1 cellular context compared by ENCODE assay signal in the genomic region with DNA sequence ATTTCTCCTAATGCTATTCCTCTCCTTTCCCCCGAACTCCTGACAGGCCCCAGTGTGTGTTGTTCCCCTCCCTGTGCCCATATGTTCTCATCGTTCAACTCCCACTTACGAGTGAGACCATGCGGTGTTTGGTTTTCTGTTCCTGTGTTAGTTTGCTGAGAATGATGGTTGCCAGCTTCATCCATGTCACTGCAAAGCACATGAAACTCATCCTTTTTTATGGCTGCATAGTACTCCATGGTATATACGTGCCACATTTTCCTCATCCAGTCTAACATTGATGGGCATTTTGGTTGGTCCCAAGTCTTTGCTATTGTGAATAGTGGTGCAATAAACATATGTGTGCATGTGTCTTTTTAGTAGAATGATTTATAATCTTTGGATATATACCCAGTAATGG. TPM values are rescaled to one million over a fixed set of nuclear protein-coding genes. Genes with fewer than 3 reads are reported as not detected.
"Had no signal": no experiment of that assay in that cellular context is flagged by ENCODE, and none has a peak within 500 bp of the region (broad histone marks: within the 10 kb centered on the region; RNA-seq: fewer than 3 reads in every experiment).

No MANE protein-coding gene starts in this region.

RNA-seq across cellular contexts. Expression of gene WNT16, which starts 38.9 kb away (rescaled TPM):
- total RNA-seq: G401 had no signal
